ENCODE assay signal across 1 cellular context in genomic region chr1:225917536-225917935, GRCh38.
TF ChIP-seq lines count a peak whose summit lies in the region.

No MANE protein-coding gene starts in this region.

TF ChIP-seq in A549, 52 proteins besides CTCF, POLR2A, EP300 and RAD21:
- TF ChIP-seq RCOR1 (IDR thresholded peaks at IDR 0.05; ENCODE audit: low read depth, low read length) (no peak), MYC (IDR thresholded peaks at IDR 0.05; ENCODE audit: borderline replicate concordance, low read length) (no peak), ATOH8 (CRISPR knock-in tag; IDR thresholded peaks at IDR 0.05; ENCODE audit: low read depth) (no peak), JUNB (IDR thresholded peaks at IDR 0.05) (no peak), TFCP2L1 (CRISPR knock-in tag; IDR thresholded peaks at IDR 0.05) (no peak), NPAS2 (CRISPR knock-in tag; IDR thresholded peaks at IDR 0.05; ENCODE audit: borderline replicate concordance) (no peak), HMGXB4 (CRISPR knock-in tag; IDR thresholded peaks at IDR 0.05; ENCODE audit: borderline replicate concordance) (no peak), NFE2L2 (conservative IDR thresholded peaks at IDR 0.05; ENCODE audit: low read length) (peak; percentile 95), ZNF302 (CRISPR knock-in tag; IDR thresholded peaks at IDR 0.05) (no peak), HOXB5 (CRISPR knock-in tag; IDR thresholded peaks at IDR 0.05) (no peak), KDM1A (IDR thresholded peaks at IDR 0.05; ENCODE audit: low read depth) (no peak), MAFK (IDR thresholded peaks at IDR 0.05; ENCODE audit: partially characterized antibody) (peak; percentile 97)
TF ChIP-seq in A549: peak in this region for 2.
